1 cellular context compared by ENCODE assay signal in the genomic region with DNA sequence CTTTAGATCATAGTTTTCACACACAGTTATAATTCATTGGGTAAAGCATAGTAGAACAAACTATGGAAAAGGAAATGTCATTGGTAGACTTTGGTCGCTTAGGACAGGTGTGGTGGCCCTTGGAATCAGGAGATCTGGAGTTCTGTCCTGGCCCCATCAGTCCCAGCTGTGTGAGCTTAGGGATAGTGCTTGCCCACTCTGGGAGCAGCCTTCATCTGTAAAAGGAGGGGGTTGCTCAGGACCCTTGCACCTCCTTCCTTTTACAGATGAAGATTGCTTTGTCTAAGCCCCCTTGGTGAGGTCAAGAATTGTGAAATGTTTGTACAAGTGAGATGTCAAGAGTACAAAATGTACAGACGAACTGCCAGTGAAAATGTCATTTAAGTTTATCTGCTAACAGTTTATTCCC.
TF ChIP-seq lines count a peak whose summit lies in the region.

No MANE protein-coding gene starts in this region.

TF ChIP-seq in HepG2, 621 proteins besides CTCF, POLR2A, EP300 and RAD21 (continued from another document and continues in another):
- TF ChIP-seq SOX13 (IDR thresholded peaks at IDR 0.05) (no peak), SOX13 (CRISPR knock-in tag; conservative IDR thresholded peaks at IDR 0.05 in 1 of 2, IDR thresholded peaks at IDR 0.05 in 1 of 2) (peak in 1 of 2 experiments; percentile 68; a peak in 2 of 4 replicates), ZNF121 (CRISPR knock-in tag; IDR thresholded peaks at IDR 0.05) (peak; percentile 34; the same call in 1 of the 2 replicates), SP4 (CRISPR knock-in tag; IDR thresholded peaks at IDR 0.05) (0 out of 2 replicates have a peak, but pooled peaks have one; percentile 2), GABPA (IDR thresholded peaks at IDR 0.05; ENCODE audit: low read depth, low read length) (no peak), GABPA (CRISPR knock-in tag; IDR thresholded peaks at IDR 0.05; ENCODE audit: low read depth) (no peak), CENPT (CRISPR knock-in tag; IDR thresholded peaks at IDR 0.05; ENCODE audit: low read depth) (no peak), ZNF563 (CRISPR knock-in tag; IDR thresholded peaks at IDR 0.05) (no peak), MTA1 (CRISPR knock-in tag; IDR thresholded peaks at IDR 0.05; ENCODE audit: borderline replicate concordance) (0 out of 2 replicates have a peak, but pooled peaks have one; percentile 53), MXD4 (CRISPR knock-in tag; IDR thresholded peaks at IDR 0.05) (0 out of 2 replicates have a peak, but pooled peaks have one; percentile 11), ZNF768 (CRISPR knock-in tag; IDR thresholded peaks at IDR 0.05) (peak; percentile 97), NR2C2 (CRISPR knock-in tag; IDR thresholded peaks at IDR 0.05; ENCODE audit: borderline replicate concordance) (0 out of 2 replicates have a peak, but pooled peaks have one; percentile 26), ZNF510 (CRISPR knock-in tag; IDR thresholded peaks at IDR 0.05; ENCODE audit: low read depth) (no peak), ARNT2 (CRISPR knock-in tag; IDR thresholded peaks at IDR 0.05; ENCODE audit: low read depth) (0 out of 2 replicates have a peak, but pooled peaks have one; percentile 2), NONO (IDR thresholded peaks at IDR 0.05) (no peak), NONO (CRISPR knock-in tag; conservative IDR thresholded peaks at IDR 0.05) (0 out of 2 replicates have a peak, but pooled peaks have one; percentile 45), HNF4G (IDR thresholded peaks at IDR 0.05; ENCODE audit: borderline replicate concordance, low read depth, low read length) (peak; percentile 62; the same call in 1 of the 2 replicates), HNF4G (CRISPR knock-in tag; IDR thresholded peaks at IDR 0.05; ENCODE audit: borderline replicate concordance, low read depth) (no peak), RCOR2 (CRISPR knock-in tag; IDR thresholded peaks at IDR 0.05) (peak; percentile 57), RARA (CRISPR knock-in tag; IDR thresholded peaks at IDR 0.05) (peak; percentile 50), NKX3-1 (CRISPR knock-in tag; IDR thresholded peaks at IDR 0.05) (no peak; the same call in 1 of the 2 replicates), PHF8 (CRISPR knock-in tag; IDR thresholded peaks at IDR 0.05) (no peak), ZSCAN20 (CRISPR knock-in tag; IDR thresholded peaks at IDR 0.05; ENCODE audit: borderline replicate concordance) (no peak), CHD4 (IDR thresholded peaks at IDR 0.05; ENCODE audit: borderline replicate concordance, low read length) (peak; percentile 82; the same call in 1 of the 2 replicates), ZBTB7B (CRISPR knock-in tag; IDR thresholded peaks at IDR 0.05) (0 out of 2 replicates have a peak, but pooled peaks have one; percentile 22), JUNB (CRISPR knock-in tag; IDR thresholded peaks at IDR 0.05; ENCODE audit: borderline replicate concordance) (no peak), DMAP1 (CRISPR knock-in tag; IDR thresholded peaks at IDR 0.05) (0 out of 2 replicates have a peak, but pooled peaks have one; percentile 12), NFIC (IDR thresholded peaks at IDR 0.05; ENCODE audit: low read length) (no peak), ASH2L (IDR thresholded peaks at IDR 0.05; ENCODE audit: insufficient read length, low read depth, low read length) (peak; percentile 19), ZNF775 (CRISPR knock-in tag; IDR thresholded peaks at IDR 0.05; ENCODE audit: borderline replicate concordance) (peak; percentile 69; the same call in 1 of the 2 replicates), RBFOX2 (IDR thresholded peaks at IDR 0.05; ENCODE audit: low read depth, low read length) (peak; percentile 41; the same call in 1 of the 2 replicates), SRSF9 (IDR thresholded peaks at IDR 0.05; ENCODE audit: borderline replicate concordance, insufficient read depth, low read depth, low read length, poor library complexity, severe bottlenecking) (no peak), ZNF703 (CRISPR knock-in tag; IDR thresholded peaks at IDR 0.05; ENCODE audit: borderline replicate concordance) (no peak), CEBPG (CRISPR knock-in tag; IDR thresholded peaks at IDR 0.05) (peak; percentile 81), ZNF598 (CRISPR knock-in tag; IDR thresholded peaks at IDR 0.05; ENCODE audit: borderline replicate concordance) (no peak), CBX2 (IDR thresholded peaks at IDR 0.05; ENCODE audit: low read depth, low read length) (no peak), CBX2 (CRISPR knock-in tag; IDR thresholded peaks at IDR 0.05; ENCODE audit: low read depth) (no peak), ZNF720 (CRISPR knock-in tag; IDR thresholded peaks at IDR 0.05) (no peak), RXRB (CRISPR knock-in tag; IDR thresholded peaks at IDR 0.05; ENCODE audit: borderline replicate concordance) (peak; percentile 31; the same call in 1 of the 2 replicates), CEBPB (IDR thresholded peaks at IDR 0.05; ENCODE audit: borderline replicate concordance, low read depth, low read length) (peak; percentile 57; the same call in 1 of the 2 replicates), ZMYM2 (CRISPR knock-in tag; IDR thresholded peaks at IDR 0.05) (peak; percentile 16; the same call in 1 of the 2 replicates), ZNF670 (CRISPR knock-in tag; IDR thresholded peaks at IDR 0.05; ENCODE audit: borderline replicate concordance) (0 out of 2 replicates have a peak, but pooled peaks have one; percentile 7), ZEB1 (IDR thresholded peaks at IDR 0.05; ENCODE audit: insufficient replicate concordance, low read depth) (peak; percentile 66), ETV5 (CRISPR knock-in tag; IDR thresholded peaks at IDR 0.05; ENCODE audit: borderline replicate concordance) (no peak), HNF4A (CRISPR knock-in tag; IDR thresholded peaks at IDR 0.05) (peak; percentile 35; the same call in 1 of the 2 replicates), FOXP1 (IDR thresholded peaks at IDR 0.05) (no peak), FOXP1 (CRISPR knock-in tag; IDR thresholded peaks at IDR 0.05) (peak; percentile 48; the same call in 1 of the 2 replicates), ZNF543 (CRISPR knock-in tag; IDR thresholded peaks at IDR 0.05) (no peak)
- TF ChIP-seq, protein P1, sequence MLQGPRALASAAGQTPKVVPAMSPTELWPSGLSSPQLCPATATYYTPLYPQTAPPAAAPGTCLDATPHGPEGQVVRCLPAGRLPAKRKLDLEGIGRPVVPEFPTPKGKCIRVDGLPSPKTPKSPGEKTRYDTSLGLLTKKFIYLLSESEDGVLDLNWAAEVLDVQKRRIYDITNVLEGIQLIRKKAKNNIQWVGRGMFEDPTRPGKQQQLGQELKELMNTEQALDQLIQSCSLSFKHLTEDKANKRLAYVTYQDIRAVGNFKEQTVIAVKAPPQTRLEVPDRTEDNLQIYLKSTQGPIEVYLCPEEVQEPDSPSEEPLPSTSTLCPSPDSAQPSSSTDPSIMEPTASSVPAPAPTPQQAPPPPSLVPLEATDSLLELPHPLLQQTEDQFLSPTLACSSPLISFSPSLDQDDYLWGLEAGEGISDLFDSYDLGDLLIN (CRISPR knock-in tag; IDR thresholded peaks at IDR 0.05; ENCODE audit: borderline replicate concordance) = no peak
- TF ChIP-seq, protein P2, sequence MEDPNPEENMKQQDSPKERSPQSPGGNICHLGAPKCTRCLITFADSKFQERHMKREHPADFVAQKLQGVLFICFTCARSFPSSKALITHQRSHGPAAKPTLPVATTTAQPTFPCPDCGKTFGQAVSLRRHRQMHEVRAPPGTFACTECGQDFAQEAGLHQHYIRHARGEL (CRISPR knock-in tag; IDR thresholded peaks at IDR 0.05) = no peak
- TF ChIP-seq, protein P3, sequence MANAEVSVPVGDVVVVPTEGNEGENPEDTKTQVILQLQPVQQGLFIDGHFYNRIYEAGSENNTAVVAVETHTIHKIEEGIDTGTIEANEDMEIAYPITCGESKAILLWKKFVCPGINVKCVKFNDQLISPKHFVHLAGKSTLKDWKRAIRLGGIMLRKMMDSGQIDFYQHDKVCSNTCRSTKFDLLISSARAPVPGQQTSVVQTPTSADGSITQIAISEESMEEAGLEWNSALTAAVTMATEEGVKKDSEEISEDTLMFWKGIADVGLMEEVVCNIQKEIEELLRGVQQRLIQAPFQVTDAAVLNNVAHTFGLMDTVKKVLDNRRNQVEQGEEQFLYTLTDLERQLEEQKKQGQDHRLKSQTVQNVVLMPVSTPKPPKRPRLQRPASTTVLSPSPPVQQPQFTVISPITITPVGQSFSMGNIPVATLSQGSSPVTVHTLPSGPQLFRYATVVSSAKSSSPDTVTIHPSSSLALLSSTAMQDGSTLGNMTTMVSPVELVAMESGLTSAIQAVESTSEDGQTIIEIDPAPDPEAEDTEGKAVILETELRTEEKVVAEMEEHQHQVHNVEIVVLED (CRISPR knock-in tag; IDR thresholded peaks at IDR 0.05; ENCODE audit: borderline replicate concordance) = 0 out of 2 replicates have a peak, but pooled peaks have one; percentile 2
- TF ChIP-seq, protein P4, sequence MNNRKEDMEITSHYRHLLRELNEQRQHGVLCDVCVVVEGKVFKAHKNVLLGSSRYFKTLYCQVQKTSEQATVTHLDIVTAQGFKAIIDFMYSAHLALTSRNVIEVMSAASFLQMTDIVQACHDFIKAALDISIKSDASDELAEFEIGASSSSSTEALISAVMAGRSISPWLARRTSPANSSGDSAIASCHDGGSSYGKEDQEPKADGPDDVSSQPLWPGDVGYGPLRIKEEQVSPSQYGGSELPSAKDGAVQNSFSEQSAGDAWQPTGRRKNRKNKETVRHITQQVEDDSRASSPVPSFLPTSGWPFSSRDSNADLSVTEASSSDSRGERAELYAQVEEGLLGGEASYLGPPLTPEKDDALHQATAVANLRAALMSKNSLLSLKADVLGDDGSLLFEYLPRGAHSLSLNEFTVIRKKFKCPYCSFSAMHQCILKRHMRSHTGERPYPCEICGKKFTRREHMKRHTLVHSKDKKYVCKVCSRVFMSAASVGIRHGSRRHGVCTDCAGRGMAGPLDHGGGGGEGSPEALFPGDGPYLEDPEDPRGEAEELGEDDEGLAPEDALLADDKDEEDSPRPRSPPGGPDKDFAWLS (CRISPR knock-in tag; IDR thresholded peaks at IDR 0.05; ENCODE audit: borderline replicate concordance) = no peak
- TF ChIP-seq, protein P5, sequence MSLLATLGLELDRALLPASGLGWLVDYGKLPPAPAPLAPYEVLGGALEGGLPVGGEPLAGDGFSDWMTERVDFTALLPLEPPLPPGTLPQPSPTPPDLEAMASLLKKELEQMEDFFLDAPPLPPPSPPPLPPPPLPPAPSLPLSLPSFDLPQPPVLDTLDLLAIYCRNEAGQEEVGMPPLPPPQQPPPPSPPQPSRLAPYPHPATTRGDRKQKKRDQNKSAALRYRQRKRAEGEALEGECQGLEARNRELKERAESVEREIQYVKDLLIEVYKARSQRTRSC (CRISPR knock-in tag; IDR thresholded peaks at IDR 0.05; ENCODE audit: low read depth) = no peak
- TF ChIP-seq, protein P6, sequence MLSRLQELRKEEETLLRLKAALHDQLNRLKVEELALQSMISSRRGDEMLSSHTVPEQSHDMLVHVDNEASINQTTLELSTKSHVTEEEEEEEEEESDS (CRISPR knock-in tag; IDR thresholded peaks at IDR 0.05; ENCODE audit: borderline replicate concordance) = no peak
- TF ChIP-seq, protein P7, sequence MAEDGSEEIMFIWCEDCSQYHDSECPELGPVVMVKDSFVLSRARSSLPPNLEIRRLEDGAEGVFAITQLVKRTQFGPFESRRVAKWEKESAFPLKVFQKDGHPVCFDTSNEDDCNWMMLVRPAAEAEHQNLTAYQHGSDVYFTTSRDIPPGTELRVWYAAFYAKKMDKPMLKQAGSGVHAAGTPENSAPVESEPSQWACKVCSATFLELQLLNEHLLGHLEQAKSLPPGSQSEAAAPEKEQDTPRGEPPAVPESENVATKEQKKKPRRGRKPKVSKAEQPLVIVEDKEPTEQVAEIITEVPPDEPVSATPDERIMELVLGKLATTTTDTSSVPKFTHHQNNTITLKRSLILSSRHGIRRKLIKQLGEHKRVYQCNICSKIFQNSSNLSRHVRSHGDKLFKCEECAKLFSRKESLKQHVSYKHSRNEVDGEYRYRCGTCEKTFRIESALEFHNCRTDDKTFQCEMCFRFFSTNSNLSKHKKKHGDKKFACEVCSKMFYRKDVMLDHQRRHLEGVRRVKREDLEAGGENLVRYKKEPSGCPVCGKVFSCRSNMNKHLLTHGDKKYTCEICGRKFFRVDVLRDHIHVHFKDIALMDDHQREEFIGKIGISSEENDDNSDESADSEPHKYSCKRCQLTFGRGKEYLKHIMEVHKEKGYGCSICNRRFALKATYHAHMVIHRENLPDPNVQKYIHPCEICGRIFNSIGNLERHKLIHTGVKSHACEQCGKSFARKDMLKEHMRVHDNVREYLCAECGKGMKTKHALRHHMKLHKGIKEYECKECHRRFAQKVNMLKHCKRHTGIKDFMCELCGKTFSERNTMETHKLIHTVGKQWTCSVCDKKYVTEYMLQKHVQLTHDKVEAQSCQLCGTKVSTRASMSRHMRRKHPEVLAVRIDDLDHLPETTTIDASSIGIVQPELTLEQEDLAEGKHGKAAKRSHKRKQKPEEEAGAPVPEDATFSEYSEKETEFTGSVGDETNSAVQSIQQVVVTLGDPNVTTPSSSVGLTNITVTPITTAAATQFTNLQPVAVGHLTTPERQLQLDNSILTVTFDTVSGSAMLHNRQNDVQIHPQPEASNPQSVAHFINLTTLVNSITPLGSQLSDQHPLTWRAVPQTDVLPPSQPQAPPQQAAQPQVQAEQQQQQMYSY (CRISPR knock-in tag; IDR thresholded peaks at IDR 0.05) = no peak
- TF ChIP-seq, protein P8, sequence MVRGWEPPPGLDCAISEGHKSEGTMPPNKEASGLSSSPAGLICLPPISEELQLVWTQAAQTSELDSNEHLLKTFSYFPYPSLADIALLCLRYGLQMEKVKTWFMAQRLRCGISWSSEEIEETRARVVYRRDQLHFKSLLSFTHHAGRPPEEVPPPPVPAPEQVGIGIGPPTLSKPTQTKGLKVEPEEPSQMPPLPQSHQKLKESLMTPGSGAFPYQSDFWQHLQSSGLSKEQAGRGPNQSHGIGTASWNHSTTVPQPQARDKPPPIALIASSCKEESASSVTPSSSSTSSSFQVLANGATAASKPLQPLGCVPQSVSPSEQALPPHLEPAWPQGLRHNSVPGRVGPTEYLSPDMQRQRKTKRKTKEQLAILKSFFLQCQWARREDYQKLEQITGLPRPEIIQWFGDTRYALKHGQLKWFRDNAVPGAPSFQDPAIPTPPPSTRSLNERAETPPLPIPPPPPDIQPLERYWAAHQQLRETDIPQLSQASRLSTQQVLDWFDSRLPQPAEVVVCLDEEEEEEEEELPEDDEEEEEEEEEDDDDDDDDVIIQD (CRISPR knock-in tag; IDR thresholded peaks at IDR 0.05; ENCODE audit: low read depth) = no peak
- TF ChIP-seq, protein P9, sequence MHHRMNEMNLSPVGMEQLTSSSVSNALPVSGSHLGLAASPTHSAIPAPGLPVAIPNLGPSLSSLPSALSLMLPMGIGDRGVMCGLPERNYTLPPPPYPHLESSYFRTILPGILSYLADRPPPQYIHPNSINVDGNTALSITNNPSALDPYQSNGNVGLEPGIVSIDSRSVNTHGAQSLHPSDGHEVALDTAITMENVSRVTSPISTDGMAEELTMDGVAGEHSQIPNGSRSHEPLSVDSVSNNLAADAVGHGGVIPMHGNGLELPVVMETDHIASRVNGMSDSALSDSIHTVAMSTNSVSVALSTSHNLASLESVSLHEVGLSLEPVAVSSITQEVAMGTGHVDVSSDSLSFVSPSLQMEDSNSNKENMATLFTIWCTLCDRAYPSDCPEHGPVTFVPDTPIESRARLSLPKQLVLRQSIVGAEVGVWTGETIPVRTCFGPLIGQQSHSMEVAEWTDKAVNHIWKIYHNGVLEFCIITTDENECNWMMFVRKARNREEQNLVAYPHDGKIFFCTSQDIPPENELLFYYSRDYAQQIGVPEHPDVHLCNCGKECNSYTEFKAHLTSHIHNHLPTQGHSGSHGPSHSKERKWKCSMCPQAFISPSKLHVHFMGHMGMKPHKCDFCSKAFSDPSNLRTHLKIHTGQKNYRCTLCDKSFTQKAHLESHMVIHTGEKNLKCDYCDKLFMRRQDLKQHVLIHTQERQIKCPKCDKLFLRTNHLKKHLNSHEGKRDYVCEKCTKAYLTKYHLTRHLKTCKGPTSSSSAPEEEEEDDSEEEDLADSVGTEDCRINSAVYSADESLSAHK (CRISPR knock-in tag; IDR thresholded peaks at IDR 0.05; ENCODE audit: borderline replicate concordance) = no peak
